Comparison of ENCODE assay signal across 8 cellular contexts in genomic region chr3:126357299-126358037, GRCh38. TPM values are rescaled to one million over a fixed set of nuclear protein-coding genes. Genes with fewer than 3 reads are reported as not detected.
DNase-seq lines count a peak whose midpoint lies in the region; ATAC-seq and TF ChIP-seq lines count a peak whose summit lies in the region.

Gene KLF15, minus strand, starts transcription at chr3:126357408. Its CDS starts 4,486 bp downstream, at chr3:126352922.

- no peaks in the 10 kb centered on the region for H3K79me2 ChIP-seq in fibroblast of lung (ENCODE audit: control insufficient read depth, insufficient read depth, low read length)

- no peaks in the 10 kb centered on the region for H3K36me3 Mint-ChIP-seq in CD4-positive, alpha-beta memory T cell
- no peaks in the 10 kb centered on the region for H3K36me3 Mint-ChIP-seq in activated T-helper 17 cell treated with anti-CD3 and anti-CD28 coated beads, Interleukin-2, amount 50 U/mL, for 72 hours (ENCODE audit: low read depth)
- no peaks in the 10 kb centered on the region for H3K36me3 Mint-ChIP-seq in naive thymus-derived CD4-positive, alpha-beta T cell
- H3K36me3 Mint-ChIP-seq in stimulated activated effector memory CD8-positive, alpha-beta T cell treated with anti-CD3 and anti-CD28 coated beads, Interleukin-12 subunit alpha, Interleukin-12 subunit beta, amount 100 ng/mL, for 72 hours: no peaks in the 10 kb centered on the region

- CTCF ChIA-PET in CD4-positive, alpha-beta memory T cell (lab: Charles Lee; ENCODE audit: partially characterized antibody): interaction anchor here (0.9 kb wide), 1 partner anchor 9 kb away, joined by 3 read pairs; no protein-coding TSS in a partner anchor
- CTCF ChIA-PET in Panc1 (lab: Charles Lee): interaction anchor here (0.6 kb wide), 1 partner anchor 119 kb away, joined by 3 read pairs; no protein-coding TSS in a partner anchor
- CTCF ChIA-PET in naive thymus-derived CD4-positive, alpha-beta T cell (lab: Charles Lee): no interaction called here

- ATAC-seq in GM21360 (IDR thresholded peaks at IDR 0.05; ENCODE audit: unreplicated experiment): peak; percentile 77
- ATAC-seq in Panc1: peak; percentile 91
- peak; percentile 95 for ATAC-seq in activated T-helper 17 cell treated with anti-CD3 and anti-CD28 coated beads, Interleukin-2, amount 50 U/mL, for 72 hours (replicated peaks)
- peak; percentile 95 for ATAC-seq in naive thymus-derived CD4-positive, alpha-beta T cell
- ATAC-seq in stimulated activated effector memory CD8-positive, alpha-beta T cell treated with anti-CD3 and anti-CD28 coated beads, Interleukin-12 subunit alpha, Interleukin-12 subunit beta, amount 100 ng/mL, for 72 hours: peak; percentile 87

- peak within 1 kb of the TSS; percentile 50 for H3K9ac ChIP-seq in fibroblast of lung (ENCODE audit: insufficient read depth, low read length)

- H3K4me1 ChIP-seq in CD4-positive, alpha-beta memory T cell (ENCODE audit: insufficient read depth, low read length): peaks cover 9% of the 10 kb centered on the region
- H3K4me1 ChIP-seq in Panc1 (ENCODE audit: control insufficient read depth, insufficient read depth, low read length) (peaks cover 13% of the 10 kb centered on the region), fibroblast of lung (ENCODE audit: control insufficient read depth, extremely low read depth, insufficient read depth, low read length) (peaks cover 6% of the 10 kb centered on the region)
- H3K4me1 ChIP-seq in naive thymus-derived CD4-positive, alpha-beta T cell (ENCODE audit: control insufficient read depth in 2 of 2, insufficient read depth in 2 of 2, low read length in 2 of 2): peaks cover 4 to 7% of the 10 kb centered on the region in 2 donors

- peak within 1 kb of the TSS; percentile 98 for H3K4me2 ChIP-seq in fibroblast of lung (ENCODE audit: extremely low read depth, insufficient read depth, low read length)

- in situ Hi-C loops in Panc1 (cut with HindIII; ENCODE audit: low pct_unique_long_range_greater_than_20kb, low sequenced_read_pairs): no loop called here

- DNase-seq in CD4-positive, alpha-beta memory T cell: peak; percentile 64 to 72 (median 66)
- peak; percentile 84 for DNase-seq in HT-29 (ENCODE audit: low spot score)
- peak; percentile 25 for DNase-seq in Panc1 (ENCODE audit: low read depth, low spot score)
- peak; percentile 69 to 81 for DNase-seq in fibroblast of lung (ENCODE audit: low read depth in 2 of 2)
- peak; percentile 50 to 84 (median 66) for DNase-seq in naive thymus-derived CD4-positive, alpha-beta T cell
- peak; percentile 58 to 81 for DNase-seq in stimulated activated effector memory CD8-positive, alpha-beta T cell treated with anti-CD3 and anti-CD28 coated beads, Interleukin-12 subunit alpha, Interleukin-12 subunit beta, amount 100 ng/mL, for 72 hours (ENCODE audit: low spot score in 2 of 2)

- TF ChIP-seq CTCF in Panc1 (IDR thresholded peaks at IDR 0.05): no peak
- TF ChIP-seq CTCF in fibroblast of lung (conservative IDR thresholded peaks at IDR 0.05 in 1 of 2, IDR thresholded peaks at IDR 0.05 in 1 of 2; ENCODE audit: low read depth in 1 of 2, low read length in 2 of 2): no peak

- POLR2A ChIA-PET in CD4-positive, alpha-beta memory T cell (lab: Charles Lee; ENCODE audit: partially characterized antibody): no interaction called here
- POLR2A ChIA-PET in Panc1 (lab: Charles Lee): no interaction called here
- POLR2A ChIA-PET in naive thymus-derived CD4-positive, alpha-beta T cell (lab: Charles Lee): no interaction called here

- no peaks in the 10 kb centered on the region for H4K20me1 ChIP-seq in fibroblast of lung (ENCODE audit: control insufficient read depth, extremely low read depth, insufficient read depth, low read length)

- no peak within 1 kb of the TSS for H3K27ac ChIP-seq in CD4-positive, alpha-beta memory T cell (ENCODE audit: low read depth, low read length)
- no peak within 1 kb of the TSS for H3K27ac ChIP-seq in Panc1 (ENCODE audit: low read length)
- H3K27ac ChIP-seq in fibroblast of lung (ENCODE audit: insufficient read depth, low read length): no peak within 1 kb of the TSS
- no peak within 1 kb of the TSS for H3K27ac ChIP-seq in naive thymus-derived CD4-positive, alpha-beta T cell (ENCODE audit: low read depth, low read length)

- peak within 1 kb of the TSS in 6 of 7 donors; percentile 48 to 84 (median 66) for H3K27ac Mint-ChIP-seq in CD4-positive, alpha-beta memory T cell
- no peak within 1 kb of the TSS for H3K27ac Mint-ChIP-seq in activated T-helper 17 cell treated with anti-CD3 and anti-CD28 coated beads, Interleukin-2, amount 50 U/mL, for 72 hours
- H3K27ac Mint-ChIP-seq in naive thymus-derived CD4-positive, alpha-beta T cell: peak within 1 kb of the TSS in 5 of 9 donors; percentile 45 to 93 (median 72)
- no peak within 1 kb of the TSS for H3K27ac Mint-ChIP-seq in stimulated activated effector memory CD8-positive, alpha-beta T cell treated with anti-CD3 and anti-CD28 coated beads, Interleukin-12 subunit alpha, Interleukin-12 subunit beta, amount 100 ng/mL, for 72 hours

- intact Hi-C loops in CD4-positive, alpha-beta memory T cell (cut with micrococcal nuclease): loop anchor here (2.0 to 5.0 kb wide), 4 partner anchors 119 to 441 kb away; partner anchors contain the start of genes CHCHD6 and SLC41A3
- intact Hi-C loops in Panc1 (cut with micrococcal nuclease; ENCODE audit: unreplicated experiment): no loop called here
- intact Hi-C loops in naive thymus-derived CD4-positive, alpha-beta T cell (cut with micrococcal nuclease): loop anchor here (1.0 to 10.0 kb wide), 10 partner anchors 117 to 1305 kb away; partner anchors contain the start of genes SLC41A3 (in 2 of the 2), ZXDC (in 2 of the 2), CHCHD6 (in 1 of the 2) and MCM2 (in 1 of the 2)

- BruUV-seq in Panc1 (replicated peaks; lab: Mats Ljungman, UMichigan): no TSS peak

- H3K4me1 Mint-ChIP-seq in CD4-positive, alpha-beta memory T cell: peaks cover 9 to 25% (median 12%) of the 10 kb centered on the region in 4 donors
- peaks cover 5% of the 10 kb centered on the region for H3K4me1 Mint-ChIP-seq in activated T-helper 17 cell treated with anti-CD3 and anti-CD28 coated beads, Interleukin-2, amount 50 U/mL, for 72 hours
- peaks cover 4 to 17% (median 11%) of the 10 kb centered on the region in 7 donors for H3K4me1 Mint-ChIP-seq in naive thymus-derived CD4-positive, alpha-beta T cell
- peaks cover 14% of the 10 kb centered on the region for H3K4me1 Mint-ChIP-seq in stimulated activated effector memory CD8-positive, alpha-beta T cell treated with anti-CD3 and anti-CD28 coated beads, Interleukin-12 subunit alpha, Interleukin-12 subunit beta, amount 100 ng/mL, for 72 hours

- H3K36me3 ChIP-seq in CD4-positive, alpha-beta memory T cell (ENCODE audit: insufficient read depth, low read length): no peaks in the 10 kb centered on the region
- H3K36me3 ChIP-seq in Panc1 (ENCODE audit: control insufficient read depth, insufficient read depth, low read length): no peaks in the 10 kb centered on the region; the same call in 1 of the 2 replicates
- H3K36me3 ChIP-seq in fibroblast of lung (ENCODE audit: control insufficient read depth, insufficient read depth, low read length): no peaks in the 10 kb centered on the region
- H3K36me3 ChIP-seq in naive thymus-derived CD4-positive, alpha-beta T cell (ENCODE audit: control insufficient read depth in 2 of 3, insufficient read depth in 3 of 3, low read length in 3 of 3): no peaks in the 10 kb centered on the region

- H3K9me3 Mint-ChIP-seq in CD4-positive, alpha-beta memory T cell: no peaks in the 10 kb centered on the region
- H3K9me3 Mint-ChIP-seq in activated T-helper 17 cell treated with anti-CD3 and anti-CD28 coated beads, Interleukin-2, amount 50 U/mL, for 72 hours: no peaks in the 10 kb centered on the region
- no peaks in the 10 kb centered on the region for H3K9me3 Mint-ChIP-seq in naive thymus-derived CD4-positive, alpha-beta T cell
- no peaks in the 10 kb centered on the region for H3K9me3 Mint-ChIP-seq in stimulated activated effector memory CD8-positive, alpha-beta T cell treated with anti-CD3 and anti-CD28 coated beads, Interleukin-12 subunit alpha, Interleukin-12 subunit beta, amount 100 ng/mL, for 72 hours

- H2AFZ ChIP-seq in fibroblast of lung (ENCODE audit: low read length): peak within 1 kb of the TSS; percentile 75

- peaks cover 40% of the 10 kb centered on the region for H3K27me3 ChIP-seq in CD4-positive, alpha-beta memory T cell (ENCODE audit: insufficient read depth, low read length)
- H3K27me3 ChIP-seq in Panc1 (ENCODE audit: control insufficient read depth, insufficient read depth, low read length) (peaks cover 26% of the 10 kb centered on the region), fibroblast of lung (ENCODE audit: control insufficient read depth, insufficient read depth, low read length) (peaks cover 21% of the 10 kb centered on the region)
- peaks cover 9 to 10% of the 10 kb centered on the region in 2 donors for H3K27me3 ChIP-seq in naive thymus-derived CD4-positive, alpha-beta T cell (ENCODE audit: control insufficient read depth in 2 of 2, insufficient read depth in 2 of 2, low read length in 2 of 2)

- peak within 1 kb of the TSS; percentile 42 to 49 for H3K4me3 ChIP-seq in CD4-positive, alpha-beta memory T cell (ENCODE audit: low read length in 2 of 2)
- H3K4me3 ChIP-seq in Panc1 (ENCODE audit: low read depth in 2 of 2, low read length in 2 of 2): peak within 1 kb of the TSS; percentile 44 to 65
- peak within 1 kb of the TSS; percentile 45 to 69 (median 56) for H3K4me3 ChIP-seq in fibroblast of lung (replicated peaks in 1 of 4; ENCODE audit: control extremely low read depth in 1 of 4, insufficient read depth in 1 of 4, low read depth in 3 of 4, low read length in 4 of 4)
- H3K4me3 ChIP-seq in naive thymus-derived CD4-positive, alpha-beta T cell (ENCODE audit: low read length): peak within 1 kb of the TSS; percentile 67

- no peaks in the 10 kb centered on the region for H3K9me3 ChIP-seq in CD4-positive, alpha-beta memory T cell (ENCODE audit: control insufficient read depth in 1 of 2, low read length in 2 of 2)
- H3K9me3 ChIP-seq in Panc1 (ENCODE audit: control insufficient read depth, insufficient read depth, low read depth, low read length): no peaks in the 10 kb centered on the region
- no peaks in the 10 kb centered on the region for H3K9me3 ChIP-seq in fibroblast of lung (ENCODE audit: control insufficient read depth, insufficient read depth, low read depth, low read length)
- H3K9me3 ChIP-seq in naive thymus-derived CD4-positive, alpha-beta T cell (ENCODE audit: control insufficient read depth in 2 of 3, low read length in 3 of 3): no peaks in the 10 kb centered on the region

- H3K27me3 Mint-ChIP-seq in CD4-positive, alpha-beta memory T cell: peaks cover 36 to 44% of the 10 kb centered on the region in 2 donors
- peaks cover 36% of the 10 kb centered on the region for H3K27me3 Mint-ChIP-seq in activated T-helper 17 cell treated with anti-CD3 and anti-CD28 coated beads, Interleukin-2, amount 50 U/mL, for 72 hours
- peaks cover 45 to 52% (median 46%) of the 10 kb centered on the region in 5 donors for H3K27me3 Mint-ChIP-seq in naive thymus-derived CD4-positive, alpha-beta T cell

- peak within 1 kb of the TSS; percentile 85 to 93 (median 90) for H3K4me3 Mint-ChIP-seq in CD4-positive, alpha-beta memory T cell
- peak within 1 kb of the TSS; percentile 78 for H3K4me3 Mint-ChIP-seq in activated T-helper 17 cell treated with anti-CD3 and anti-CD28 coated beads, Interleukin-2, amount 50 U/mL, for 72 hours
- H3K4me3 Mint-ChIP-seq in naive thymus-derived CD4-positive, alpha-beta T cell: peak within 1 kb of the TSS; percentile 89 to 95 (median 91)
- H3K4me3 Mint-ChIP-seq in stimulated activated effector memory CD8-positive, alpha-beta T cell treated with anti-CD3 and anti-CD28 coated beads, Interleukin-12 subunit alpha, Interleukin-12 subunit beta, amount 100 ng/mL, for 72 hours: peak within 1 kb of the TSS; percentile 79

RNA-seq across cellular contexts. Expression of gene KLF15, which starts in this region (rescaled TPM):
- total RNA-seq in CD4-positive, alpha-beta memory T cell: under 1 TPM; 0.67 to 0.72 TPM
- not detected for polyA plus RNA-seq in CD4-positive, alpha-beta memory T cell
- total RNA-seq in HT-29 (2014; rRNA removed; shearing (Covaris generic)): 8.2 and 12.8 TPM in 2 replicates
- 0.10 TPM for total RNA-seq in Panc1 (2021; ENCODE audit: unreplicated experiment)
- not detected for polyA plus RNA-seq in Panc1 (2012; ENCODE audit: insufficient read length)
- under 1 TPM in 1 of 2 donors, not detected in 1; 0.16 TPM for total RNA-seq in activated T-helper 17 cell treated with anti-CD3 and anti-CD28 coated beads, Interleukin-2, amount 50 U/mL, for 72 hours
- total RNA-seq in fibroblast of lung: 4.1 and 6.4 TPM in 2 replicates
- polyA plus RNA-seq in fibroblast of lung: 0.15 and 1.0 TPM in 2 replicates
- polyA plus RNA-seq in fibroblast of lung (2012): 0.22 and 1.2 TPM in 2 replicates
- 0.37 TPM in 1 of 2 replicates, not detected in the other for polyA minus RNA-seq in fibroblast of lung (ENCODE audit: low replicate concordance)
- total RNA-seq in naive thymus-derived CD4-positive, alpha-beta T cell: under 1 TPM in 2 of 5 experiments, not detected in 3; 0.57 to 0.81 TPM
- polyA plus RNA-seq in naive thymus-derived CD4-positive, alpha-beta T cell: not detected

Comparison
In these comparisons a context has a peak if more than half of its experiments do, and no peak if none do; other contexts are left out.
1. Peak in DNase-seq and H3K4me3 ChIP-seq in CD4-positive, alpha-beta memory T cell; RNA of the gene not detected or under 1 TPM.
2. Peak in DNase-seq, ATAC-seq and H3K4me3 ChIP-seq in Panc1; RNA of the gene not detected or under 1 TPM.
3. Peak in ATAC-seq in activated T-helper 17 cell treated with anti-CD3 and anti-CD28 coated beads, Interleukin-2, amount 50 U/mL, for 72 hours; RNA of the gene not detected or under 1 TPM.
4. Peak in DNase-seq, ATAC-seq and H3K4me3 ChIP-seq in naive thymus-derived CD4-positive, alpha-beta T cell; RNA of the gene not detected or under 1 TPM.
5. DNase-seq: peak in every context shown above with its lines; median percentile 84 in HT-29; 75 in fibroblast of lung; 70 in stimulated activated effector memory CD8-positive, alpha-beta T cell treated with anti-CD3 and anti-CD28 coated beads, Interleukin-12 subunit alpha, Interleukin-12 subunit beta, amount 100 ng/mL, for 72 hours; 66 in CD4-positive, alpha-beta memory T cell; 66 in naive thymus-derived CD4-positive, alpha-beta T cell; 25 in Panc1.
6. H3K27ac Mint-ChIP-seq: peak in CD4-positive, alpha-beta memory T cell (6 of 7) and naive thymus-derived CD4-positive, alpha-beta T cell (5 of 9); none in activated T-helper 17 cell treated with anti-CD3 and anti-CD28 coated beads, Interleukin-2, amount 50 U/mL, for 72 hours (single experiment) and stimulated activated effector memory CD8-positive, alpha-beta T cell treated with anti-CD3 and anti-CD28 coated beads, Interleukin-12 subunit alpha, Interleukin-12 subunit beta, amount 100 ng/mL, for 72 hours (single experiment).
7. Peak in every context shown above with its lines, with median percentiles within 50 percentile points of each other: H3K4me3 ChIP-seq, H3K4me3 Mint-ChIP-seq and ATAC-seq.